18 cellular contexts compared by ENCODE assay signal in the genomic region with DNA sequence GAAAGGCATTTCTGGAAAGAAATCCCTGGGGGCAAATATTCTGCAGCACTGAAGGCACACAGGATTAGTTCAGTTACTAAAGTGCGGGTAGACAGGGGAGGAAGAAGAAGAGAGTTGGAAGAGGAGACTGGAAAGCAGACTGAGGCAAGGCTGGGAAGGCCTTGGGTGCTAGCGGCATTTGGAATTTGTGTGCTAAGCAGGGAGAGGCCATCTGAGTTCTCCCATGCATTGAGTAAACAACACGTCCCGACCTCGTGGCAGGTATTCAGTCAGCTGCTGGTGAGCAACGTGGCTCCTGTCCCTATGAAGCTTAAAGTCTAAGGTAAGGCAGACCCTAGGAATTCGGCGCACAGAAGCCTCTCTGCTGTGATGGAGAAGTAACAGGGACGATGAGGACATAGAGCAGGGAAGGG. TPM values are rescaled to one million over a fixed set of nuclear protein-coding genes. Genes with fewer than 3 reads are reported as not detected.
DNase-seq lines count a peak whose midpoint lies in the region; ATAC-seq and TF ChIP-seq lines count a peak whose summit lies in the region.
"Had no signal": no experiment of that assay in that cellular context is flagged by ENCODE, and none has a peak within 500 bp of the region (broad histone marks: within the 10 kb centered on the region; RNA-seq: fewer than 3 reads in every experiment).

No MANE protein-coding gene starts in this region.

- no peak for TF ChIP-seq EP300 in gastroesophageal sphincter (IDR thresholded peaks at IDR 0.05)

- TF ChIP-seq CTCF in gastroesophageal sphincter (IDR thresholded peaks at IDR 0.05) = no peak
- TF ChIP-seq CTCF in osteocyte (IDR thresholded peaks at IDR 0.05) = no peak

- no peaks in the 10 kb centered on the region for H3K27me3 Mint-ChIP-seq in osteocyte (ENCODE audit: unreplicated experiment)
- no peaks in the 10 kb centered on the region for H3K27me3 Mint-ChIP-seq in T-helper 2 cell treated with Interferon-gamma antibody and Interleukin-4, amounts not matched to agents 5 μg/mL and 100 μg/mL, for 36 hours (ENCODE audit: low read depth)
- no peaks in the 10 kb centered on the region for H3K27me3 Mint-ChIP-seq in activated CD4-positive, alpha-beta T cell treated with anti-CD3 and anti-CD28 coated beads, Interleukin-2, amount 10 ng/mL, durations not matched to agents 7 days and 5 days
- H3K27me3 Mint-ChIP-seq: B cell; effector memory CD8-positive, alpha-beta T cell had no signal

- peaks cover 87% of the 10 kb centered on the region for H3K4me1 Mint-ChIP-seq in osteocyte (ENCODE audit: unreplicated experiment)
- H3K4me1 Mint-ChIP-seq in T-helper 2 cell treated with Interferon-gamma antibody and Interleukin-4, amounts not matched to agents 5 μg/mL and 100 μg/mL, for 36 hours (ENCODE audit: low read depth) = no peaks in the 10 kb centered on the region
- H3K4me1 Mint-ChIP-seq in activated CD4-positive, alpha-beta T cell treated with anti-CD3 and anti-CD28 coated beads, Interleukin-2, amount 10 ng/mL, durations not matched to agents 7 days and 5 days = no peaks in the 10 kb centered on the region

- H3K4me1 ChIP-seq in gastroesophageal sphincter = peaks cover 0 to 82% (median 34%) of the 10 kb centered on the region in 3 donors

- POLR2A ChIA-PET in activated CD4-positive, alpha-beta T cell treated with anti-CD3 and anti-CD28 coated beads, Interleukin-2, amount 10 ng/mL, durations not matched to agents 7 days and 5 days (lab: Charles Lee) = no interaction called here

- H3K27ac ChIP-seq in gastroesophageal sphincter = peak overlapping the region; percentile 6 to 65 (median 64)

- DNase-seq in DMS53 (lab: John Stamatoyannopoulos, UW) (peak; percentile 87), NCI-H774 (lab: John Stamatoyannopoulos, UW) (peak; percentile 31), osteocyte (ENCODE audit: extremely low spot score, unreplicated experiment) (no peak)
- no peak for DNase-seq in T-helper 2 cell treated with Interferon-gamma antibody and Interleukin-4, amounts not matched to agents 5 μg/mL and 100 μg/mL, for 36 hours (ENCODE audit: low spot score)
- DNase-seq in activated CD4-positive, alpha-beta T cell treated with anti-CD3 and anti-CD28 coated beads, Interleukin-2, amount 10 ng/mL, durations not matched to agents 7 days and 5 days = no peak
- DNase-seq: activated CD4-positive, alpha-beta T cell treated with anti-CD3 and anti-CD28 coated beads, Interleukin-2, amount 50 U/mL, for 1 hour; effector memory CD8-positive, alpha-beta T cell; NCI-H2227 treated with DMSO at 0.1 percent for 48 hours; RPMI8226; stimulated activated CD4-positive, alpha-beta T cell treated with anti-CD3 and anti-CD28 coated beads, Interleukin-2, amount 100 ng/mL, for 24 hours had no signal

- no peaks in the 10 kb centered on the region for H3K36me3 Mint-ChIP-seq in osteocyte (ENCODE audit: unreplicated experiment)
- no peaks in the 10 kb centered on the region for H3K36me3 Mint-ChIP-seq in T-helper 2 cell treated with Interferon-gamma antibody and Interleukin-4, amounts not matched to agents 5 μg/mL and 100 μg/mL, for 36 hours (ENCODE audit: low read depth)
- no peaks in the 10 kb centered on the region for H3K36me3 Mint-ChIP-seq in activated CD4-positive, alpha-beta T cell treated with anti-CD3 and anti-CD28 coated beads, Interleukin-2, amount 10 ng/mL, durations not matched to agents 7 days and 5 days (ENCODE audit: low read depth)
- H3K36me3 Mint-ChIP-seq: stimulated activated effector memory CD8-positive, alpha-beta T cell treated with anti-CD3 and anti-CD28 coated beads, Interleukin-12 subunit alpha, Interleukin-12 subunit beta, amount 100 ng/mL, for 72 hours had no signal

- H3K4me3 ChIP-seq in gastroesophageal sphincter = no peak overlapping the region
- H3K4me3 ChIP-seq: GM12878 had no signal

- H3K27me3 ChIP-seq in gastroesophageal sphincter = no peaks in the 10 kb centered on the region

- 33 to 72% methylated on average over 7 to 9 of the region's 9 CpGs for WGBS in gastroesophageal sphincter (ENCODE audit: low coverage in 1 of 2), 2 donors

- no peak for TF ChIP-seq POLR2A in gastroesophageal sphincter (IDR thresholded peaks at IDR 0.05)

- no peaks in the 10 kb centered on the region for H3K9me3 Mint-ChIP-seq in osteocyte (ENCODE audit: unreplicated experiment)
- no peaks in the 10 kb centered on the region for H3K9me3 Mint-ChIP-seq in T-helper 2 cell treated with Interferon-gamma antibody and Interleukin-4, amounts not matched to agents 5 μg/mL and 100 μg/mL, for 36 hours
- H3K9me3 Mint-ChIP-seq in activated CD4-positive, alpha-beta T cell treated with anti-CD3 and anti-CD28 coated beads, Interleukin-2, amount 10 ng/mL, durations not matched to agents 7 days and 5 days = no peaks in the 10 kb centered on the region
- H3K9me3 Mint-ChIP-seq: activated T-helper 1 cell treated with anti-CD3 and anti-CD28 coated beads, Interleukin-12 subunit alpha, Interleukin-12 subunit beta, Interleukin-2, Interleukin-4 antibody, amounts not matched to agents 30 ng/mL and 10 ng/mL and 1 ng/mL, durations not matched to agents 14 hours and 24 hours and 36 hours; effector memory CD8-positive, alpha-beta T cell; stimulated activated effector memory CD8-positive, alpha-beta T cell treated with anti-CD3 and anti-CD28 coated beads, Interleukin-12 subunit alpha, Interleukin-12 subunit beta, amount 100 ng/mL, for 72 hours had no signal

- H3K4me3 Mint-ChIP-seq in osteocyte (ENCODE audit: unreplicated experiment) = peak overlapping the region; percentile 26
- no peak overlapping the region for H3K4me3 Mint-ChIP-seq in T-helper 2 cell treated with Interferon-gamma antibody and Interleukin-4, amounts not matched to agents 5 μg/mL and 100 μg/mL, for 36 hours
- H3K4me3 Mint-ChIP-seq in activated CD4-positive, alpha-beta T cell treated with anti-CD3 and anti-CD28 coated beads, Interleukin-2, amount 10 ng/mL, durations not matched to agents 7 days and 5 days = no peak overlapping the region
- H3K4me3 Mint-ChIP-seq: activated T-helper 1 cell treated with anti-CD3 and anti-CD28 coated beads, Interleukin-12 subunit alpha, Interleukin-12 subunit beta, Interleukin-2, Interleukin-4 antibody, amounts not matched to agents 30 ng/mL and 10 ng/mL and 1 ng/mL, durations not matched to agents 14 hours and 24 hours and 36 hours; B cell; effector memory CD8-positive, alpha-beta T cell; stimulated activated effector memory CD8-positive, alpha-beta T cell treated with anti-CD3 and anti-CD28 coated beads, Interleukin-12 subunit alpha, Interleukin-12 subunit beta, amount 100 ng/mL, for 72 hours had no signal

- no peaks in the 10 kb centered on the region for H3K9me3 ChIP-seq in gastroesophageal sphincter

- CTCF ChIA-PET in activated CD4-positive, alpha-beta T cell treated with anti-CD3 and anti-CD28 coated beads, Interleukin-2, amount 10 ng/mL, durations not matched to agents 7 days and 5 days (lab: Charles Lee) = interaction anchor here (1.0 kb wide), 1 partner anchor 17 kb away, joined by 3 read pairs; no protein-coding TSS in a partner anchor

- H3K36me3 ChIP-seq in gastroesophageal sphincter = no peaks in the 10 kb centered on the region

- peak overlapping the region; percentile 83 for H3K27ac Mint-ChIP-seq in osteocyte (ENCODE audit: unreplicated experiment)
- no peak overlapping the region for H3K27ac Mint-ChIP-seq in T-helper 2 cell treated with Interferon-gamma antibody and Interleukin-4, amounts not matched to agents 5 μg/mL and 100 μg/mL, for 36 hours
- no peak overlapping the region for H3K27ac Mint-ChIP-seq in activated CD4-positive, alpha-beta T cell treated with anti-CD3 and anti-CD28 coated beads, Interleukin-2, amount 10 ng/mL, durations not matched to agents 7 days and 5 days
- H3K27ac Mint-ChIP-seq: activated T-helper 1 cell treated with anti-CD3 and anti-CD28 coated beads, Interleukin-12 subunit alpha, Interleukin-12 subunit beta, Interleukin-2, Interleukin-4 antibody, amounts not matched to agents 30 ng/mL and 10 ng/mL and 1 ng/mL, durations not matched to agents 14 hours and 24 hours and 36 hours; B cell; effector memory CD8-positive, alpha-beta T cell; stimulated activated effector memory CD8-positive, alpha-beta T cell treated with anti-CD3 and anti-CD28 coated beads, Interleukin-12 subunit alpha, Interleukin-12 subunit beta, amount 100 ng/mL, for 72 hours had no signal

- ATAC-seq in gastroesophageal sphincter = no peak
- no peak for ATAC-seq in HG02973 (IDR thresholded peaks at IDR 0.05; ENCODE audit: unreplicated experiment)
- ATAC-seq in HG03520 (IDR thresholded peaks at IDR 0.05; ENCODE audit: unreplicated experiment) = no peak
- ATAC-seq: effector memory CD8-positive, alpha-beta T cell; GM12878; stimulated activated effector memory CD8-positive, alpha-beta T cell treated with anti-CD3 and anti-CD28 coated beads, Interleukin-12 subunit alpha, Interleukin-12 subunit beta, amount 100 ng/mL, for 72 hours had no signal

RNA-seq across cellular contexts. Expression of a gene that starts 30.7 kb away (rescaled TPM):
- total RNA-seq in gastroesophageal sphincter (10 to 100 TPM; 17.4 to 26.2 (median 23.4) TPM), osteocyte (38.5 and 38.7 TPM in 2 replicates)
- not detected for total RNA-seq in activated CD4-positive, alpha-beta T cell treated with anti-CD3 and anti-CD28 coated beads, Interleukin-2, amount 10 ng/mL, durations not matched to agents 7 days and 5 days
- total RNA-seq: T-helper 2 cell treated with Interferon-gamma antibody and Interleukin-4, amounts not matched to agents 100 ng/mL and 5 ng/mL, for 36 hours had no signal

Comparison
In these comparisons a context has a peak if more than half of its experiments do, and no peak if none do; other contexts are left out.
1. DNase-seq: peak in DMS53 (single experiment) and NCI-H774 (single experiment); none in osteocyte (single experiment), T-helper 2 cell treated with Interferon-gamma antibody and Interleukin-4, amounts not matched to agents 5 μg/mL and 100 μg/mL, for 36 hours (single experiment) and activated CD4-positive, alpha-beta T cell treated with anti-CD3 and anti-CD28 coated beads, Interleukin-2, amount 10 ng/mL, durations not matched to agents 7 days and 5 days (single experiment).
2. RNA of a gene that starts 30.7 kb away (total RNA-seq): 38.5 to 38.7 TPM in osteocyte and 17.4 to 26.2 TPM in gastroesophageal sphincter; not detected in activated CD4-positive, alpha-beta T cell treated with anti-CD3 and anti-CD28 coated beads, Interleukin-2, amount 10 ng/mL, durations not matched to agents 7 days and 5 days; every median in the first group is over 10 times any median in the second.